In the genomic region with DNA sequence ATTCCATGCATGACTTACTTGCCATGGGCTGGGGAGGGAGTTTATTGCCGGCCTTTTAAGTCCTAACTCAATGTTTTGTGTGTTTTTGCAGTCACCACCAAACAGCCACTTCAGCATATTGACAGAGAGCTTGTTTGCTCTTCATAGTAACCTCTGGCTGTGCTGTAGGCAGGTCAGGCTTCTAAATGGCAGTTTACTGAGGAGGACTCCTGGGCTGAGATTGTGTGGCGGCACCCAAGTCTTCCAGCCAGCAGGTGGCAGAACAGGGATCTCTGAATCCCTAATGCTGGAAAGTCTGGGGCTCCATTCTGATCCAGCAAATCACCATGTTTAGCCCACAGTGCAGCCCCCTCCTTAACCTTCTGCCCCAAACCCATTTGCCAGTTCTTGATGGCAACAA, we compare ENCODE assay signal across 10 cellular contexts.
A peak's percentile ranks its signal among the peaks of the same experiment; 100 is the strongest.
DNase-seq lines count a peak whose midpoint lies in the region; TF ChIP-seq lines count a peak whose summit lies in the region.
"Had no signal": no experiment of that assay in that cellular context is flagged by ENCODE, and none has a peak within 500 bp of the region (broad histone marks: within the 10 kb centered on the region; RNA-seq: fewer than 3 reads in every experiment).

No MANE protein-coding gene starts in this region.

- H3K27me3 ChIP-seq in WERI-Rb-1 (ENCODE audit: insufficient read depth, low read depth, severe bottlenecking) (no peaks in the 10 kb centered on the region), neural progenitor cell (no peaks in the 10 kb centered on the region)

- H3K4me3 Mint-ChIP-seq in neural progenitor cell = no peak overlapping the region

- no peak overlapping the region for H2AFZ ChIP-seq in neural progenitor cell (replicated peaks)

- no peaks in the 10 kb centered on the region for H3K79me2 ChIP-seq in neural progenitor cell (ENCODE audit: low read depth)

- peaks cover 6% of the 10 kb centered on the region for H3K9me3 ChIP-seq in WERI-Rb-1 (ENCODE audit: severe bottlenecking)
- no peaks in the 10 kb centered on the region for H3K9me3 ChIP-seq in neural progenitor cell (ENCODE audit: low read depth)

- H3K36me3 ChIP-seq in WERI-Rb-1 = no peaks in the 10 kb centered on the region
- H3K36me3 ChIP-seq in neural progenitor cell = no peaks in the 10 kb centered on the region

- H3K27ac ChIP-seq in WERI-Rb-1 = no peak overlapping the region
- H3K27ac ChIP-seq in neural progenitor cell = no peak overlapping the region
- no peak overlapping the region for H3K27ac ChIP-seq in substantia nigra (ENCODE audit: low read depth, low read length, poor library complexity, severe bottlenecking)

- H3K9ac ChIP-seq in neural progenitor cell = no peak overlapping the region

- H3K4me3 ChIP-seq in WERI-Rb-1 (ENCODE audit: low read depth, low read length) = no peak overlapping the region
- H3K4me3 ChIP-seq in neural progenitor cell = no peak overlapping the region

- no peaks in the 10 kb centered on the region for H3K36me3 Mint-ChIP-seq in neural progenitor cell

- no peaks in the 10 kb centered on the region for H3K27me3 Mint-ChIP-seq in neural progenitor cell (ENCODE audit: insufficient read depth, low read depth)

- TF ChIP-seq CTCF in WERI-Rb-1 (IDR thresholded peaks at IDR 0.05; ENCODE audit: low read depth, low read length) (peak; percentile 68), neural progenitor cell (IDR thresholded peaks at IDR 0.05) (peak; percentile 36)

- peaks cover 4% of the 10 kb centered on the region for H3K4me1 ChIP-seq in neural progenitor cell

- no peak overlapping the region for H3K27ac Mint-ChIP-seq in neural progenitor cell

- H3K4me2 ChIP-seq in neural progenitor cell = no peak overlapping the region

- H3K4me1 Mint-ChIP-seq in neural progenitor cell = no peaks in the 10 kb centered on the region

- peak; percentile 39 for DNase-seq in NCI-H1436 (lab: John Stamatoyannopoulos, UW)
- DNase-seq in NCI-H1436 treated with DMSO at 0.1 percent for 48 hours (lab: John Stamatoyannopoulos, UW) = no peak
- DNase-seq in NCI-H1092 treated with DMSO at 0.1 percent for 48 hours (lab: John Stamatoyannopoulos, UW) = peak; percentile 57
- DNase-seq in WERI-Rb-1 = peak; percentile 61
- peak; percentile 19 for DNase-seq in neural progenitor cell (ENCODE audit: low spot score)
- DNase-seq in substantia nigra (lab: John Stamatoyannopoulos, UW) = no peak
- DNase-seq in activated T-cell treated with anti-CD3 and anti-CD28 coated beads, Interleukin-2, amount 50 U/mL, for 48 hours = no peak
- DNase-seq in activated T-cell treated with anti-CD3 and anti-CD28 coated beads for 4 hours = no peak
- DNase-seq: activated gamma-delta T cell, NCI-H446 had no signal

- no peaks in the 10 kb centered on the region for H4K20me1 ChIP-seq in neural progenitor cell (ENCODE audit: low read depth)

- no peaks in the 10 kb centered on the region for H3K9me3 Mint-ChIP-seq in neural progenitor cell

- H3F3A ChIP-seq in neural progenitor cell (ENCODE audit: low read depth) = no peaks in the 10 kb centered on the region

Comparison
In these comparisons a context has a peak if more than half of its experiments do, and no peak if none do; other contexts are left out.
1. DNase-seq: peak in NCI-H1436 (single experiment), NCI-H1092 treated with DMSO at 0.1 percent for 48 hours (single experiment), WERI-Rb-1 (single experiment) and neural progenitor cell (single experiment); none in NCI-H1436 treated with DMSO at 0.1 percent for 48 hours (single experiment), substantia nigra (0 of 49), activated T-cell treated with anti-CD3 and anti-CD28 coated beads, Interleukin-2, amount 50 U/mL, for 48 hours (0 of 2) and activated T-cell treated with anti-CD3 and anti-CD28 coated beads for 4 hours (single experiment).